28 cellular contexts compared by ENCODE assay signal in genomic region chr13:26987614-26988013, GRCh38.
"Had no signal": no experiment of that assay in that cellular context is flagged by ENCODE, and none has a peak within 500 bp of the region (broad histone marks: within the 10 kb centered on the region; RNA-seq: fewer than 3 reads in every experiment).

No MANE protein-coding gene starts in this region.

- H3K9me3 ChIP-seq: colonic mucosa, esophagus muscularis mucosa, gastroesophageal sphincter, heart right ventricle, left ventricle myocardium inferior, mucosa of descending colon, psoas muscle, stomach, thoracic aorta, tibial nerve, upper lobe of left lung had no signal

- H3K36me3 ChIP-seq: colonic mucosa, esophagus muscularis mucosa, gastroesophageal sphincter, heart right ventricle, left ventricle myocardium inferior, stomach, thoracic aorta, tibial nerve, upper lobe of left lung had no signal

- ATAC-seq: foreskin keratinocyte; gastroesophageal sphincter; heart right ventricle; left colon; mucosa of descending colon; naive thymus-derived CD4-positive, alpha-beta T cell; psoas muscle; right cardiac atrium had no signal

- H3K27ac ChIP-seq: colonic mucosa, foreskin keratinocyte, heart right ventricle, left ventricle myocardium inferior, psoas muscle, stomach, thoracic aorta, tibial nerve, upper lobe of left lung had no signal

- H3K27me3 ChIP-seq: colonic mucosa, esophagus muscularis mucosa, gastroesophageal sphincter, heart right ventricle, stomach, tibial nerve, upper lobe of left lung had no signal

- H3K4me1 ChIP-seq: foreskin keratinocyte, psoas muscle had no signal

- DNase-seq: central memory CD4-positive, alpha-beta T cell; colonic mucosa; effector CD8-positive, alpha-beta T cell; endodermal cell; foreskin keratinocyte; glutamatergic neuron; heart right ventricle; hippocampal formation; left colon; left ventricle myocardium inferior; mucosa of descending colon; naive thymus-derived CD4-positive, alpha-beta T cell; nucleus accumbens; psoas muscle; right cardiac atrium; stimulated activated CD4-positive, alpha-beta T cell treated with anti-CD3 and anti-CD28 coated beads, Interleukin-12 subunit alpha, Interleukin-12 subunit beta, amount 100 ng/mL, for 4 hours; stimulated activated CD4-positive, alpha-beta T cell treated with anti-CD3 and anti-CD28 coated beads, Interleukin-1b, Interleukin-23, amount 100 ng/mL, for 48 hours; stimulated activated CD4-positive, alpha-beta T cell treated with anti-CD3 and anti-CD28 coated beads, Interleukin-4, amount 100 ng/mL, for 1 hour; stimulated activated CD8-positive, alpha-beta memory T cell treated with anti-CD3 and anti-CD28 coated beads, Interleukin-4, amount 100 ng/mL, for 48 hours; stimulated activated naive CD4-positive, alpha-beta T cell treated with Interleukin-2 at 50 U/mL for 16 hours; stomach had no signal

- H3K4me3 ChIP-seq: colonic mucosa, esophagus muscularis mucosa, gastroesophageal sphincter, heart right ventricle, left ventricle myocardium inferior, lung, mucosa of descending colon, psoas muscle, smooth muscle cell, stomach, thoracic aorta, tibial nerve, upper lobe of left lung had no signal
